ENCODE assay signal across 12 cellular contexts in the genomic region with DNA sequence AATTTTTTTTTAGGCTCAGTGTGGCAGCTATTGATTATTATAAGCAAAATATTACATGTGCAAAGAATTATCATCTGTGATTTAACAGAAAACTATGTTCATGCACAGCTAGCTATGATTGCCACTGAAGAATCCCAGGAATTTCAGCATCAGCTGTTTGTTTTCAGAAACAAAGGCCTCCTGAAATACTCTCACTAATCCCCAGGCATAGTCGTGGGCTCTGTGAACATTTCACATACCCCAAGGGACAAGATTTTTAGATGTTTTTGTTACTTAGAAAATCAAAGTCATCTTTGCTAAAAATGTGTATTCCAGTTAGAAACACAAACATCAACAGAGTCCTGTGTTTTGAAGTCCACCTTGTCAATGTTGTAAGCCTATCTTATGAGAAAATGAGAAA.
A peak's percentile ranks its signal among the peaks of the same experiment; 100 is the strongest.
DNase-seq lines count a peak whose midpoint lies in the region; ATAC-seq and TF ChIP-seq lines count a peak whose summit lies in the region.
"Had no signal": no experiment of that assay in that cellular context is flagged by ENCODE, and none has a peak within 500 bp of the region (broad histone marks: within the 10 kb centered on the region; RNA-seq: fewer than 3 reads in every experiment).

No MANE protein-coding gene starts in this region.

- peaks cover 0 to 13% (median 0%) of the 10 kb centered on the region in 4 donors for H3K4me1 ChIP-seq in tibial nerve

- H3K4me3 Mint-ChIP-seq in progenitor cell of endocrine pancreas (ENCODE audit: low read depth): no peak overlapping the region
- H3K4me3 Mint-ChIP-seq: activated CD4-positive, alpha-beta T cell treated with anti-CD3 and anti-CD28 coated beads, Interleukin-2, amount 10 ng/mL, durations not matched to agents 24 days and 14 days had no signal

- TF ChIP-seq CTCF in fibroblast of pulmonary artery (IDR thresholded peaks at IDR 0.05; ENCODE audit: low read length, missing control alignments) (no peak), progenitor cell of endocrine pancreas (IDR thresholded peaks at IDR 0.05; ENCODE audit: unreplicated experiment) (no peak), tibial nerve (IDR thresholded peaks at IDR 0.05) (no peak)

- H3K36me3 ChIP-seq in SK-N-MC (ENCODE audit: insufficient read depth, low read length) (peaks cover 18% of the 10 kb centered on the region), tibial nerve (no peaks in the 10 kb centered on the region)

- TF ChIP-seq EP300 in tibial nerve (IDR thresholded peaks at IDR 0.05): no peak

- no peak overlapping the region for H3K9ac ChIP-seq in SK-N-MC (ENCODE audit: insufficient read length)

- ATAC-seq in left colon (no peak), HG03108 (IDR thresholded peaks at IDR 0.05; ENCODE audit: unreplicated experiment) (no peak), HG02884 (IDR thresholded peaks at IDR 0.05; ENCODE audit: unreplicated experiment) (no peak)

- no peaks in the 10 kb centered on the region for H3K9me3 ChIP-seq in SK-N-MC (ENCODE audit: low read depth, low read length)
- H3K9me3 ChIP-seq in tibial nerve: no peaks in the 10 kb centered on the region
- H3K9me3 ChIP-seq: ascending aorta had no signal

- peak overlapping the region; percentile 16; the same call in 1 of the 2 replicates for H3K4me3 ChIP-seq in SK-N-MC
- no peak overlapping the region for H3K4me3 ChIP-seq in fibroblast of pulmonary artery (replicated peaks; ENCODE audit: low read depth, low read length)
- no peak overlapping the region for H3K4me3 ChIP-seq in tibial nerve
- H3K4me3 ChIP-seq: ascending aorta had no signal

- intact Hi-C loops in left colon (cut with DNase I, micrococcal nuclease): no loop called here

- peak overlapping the region; percentile 18 for H3K27ac Mint-ChIP-seq in progenitor cell of endocrine pancreas
- H3K27ac Mint-ChIP-seq: activated CD4-positive, alpha-beta T cell treated with anti-CD3 and anti-CD28 coated beads, Interleukin-2, amount 10 ng/mL, durations not matched to agents 24 days and 14 days had no signal

- H3K9me3 Mint-ChIP-seq in progenitor cell of endocrine pancreas (ENCODE audit: low read depth): no peaks in the 10 kb centered on the region
- H3K9me3 Mint-ChIP-seq: activated CD4-positive, alpha-beta T cell treated with anti-CD3 and anti-CD28 coated beads, Interleukin-2, amount 10 ng/mL, durations not matched to agents 24 days and 14 days had no signal

- no peak for TF ChIP-seq POLR2A in tibial nerve (IDR thresholded peaks at IDR 0.05)

- DNase-seq in GM03348 (ENCODE audit: low spot score) (peak; percentile 78), SK-N-MC (ENCODE audit: low read depth, low spot score) (no peak), fibroblast of pulmonary artery (ENCODE audit: low read depth) (peak; percentile 65), progenitor cell of endocrine pancreas (ENCODE audit: low spot score, unreplicated experiment) (no peak), left colon (no peak), tibial nerve (ENCODE audit: low spot score in 2 of 2) (no peak)
- DNase-seq: activated CD4-positive, alpha-beta T cell treated with anti-CD3 and anti-CD28 coated beads, Interleukin-2, amount 10 ng/mL, durations not matched to agents 24 days and 14 days; COR-L47; T-helper 1 cell had no signal

- peaks cover 46% of the 10 kb centered on the region for H3K36me3 Mint-ChIP-seq in progenitor cell of endocrine pancreas (ENCODE audit: insufficient read depth)

- no peaks in the 10 kb centered on the region for H3K27me3 ChIP-seq in tibial nerve
- H3K27me3 ChIP-seq: ascending aorta had no signal

- 12 to 16% methylated on average over 1 of the region's 1 CpG for WGBS in tibial nerve, 2 donors

- H3K27ac ChIP-seq in SK-N-MC: peak overlapping the region; percentile 65; the same call in 1 of the 2 replicates
- H3K27ac ChIP-seq in tibial nerve: peak overlapping the region in 1 of 4 donors; percentile 27

- no peaks in the 10 kb centered on the region for H3K27me3 Mint-ChIP-seq in progenitor cell of endocrine pancreas
- H3K27me3 Mint-ChIP-seq: activated CD4-positive, alpha-beta T cell treated with anti-CD3 and anti-CD28 coated beads, Interleukin-2, amount 10 ng/mL, durations not matched to agents 24 days and 14 days had no signal

- H3K4me1 Mint-ChIP-seq in progenitor cell of endocrine pancreas (ENCODE audit: low read depth): peaks cover 17% of the 10 kb centered on the region

Comparison
In these comparisons a context has a peak if more than half of its experiments do, and no peak if none do; other contexts are left out.
1. DNase-seq: peak in GM03348 (single experiment) and fibroblast of pulmonary artery (single experiment); none in SK-N-MC (single experiment), progenitor cell of endocrine pancreas (single experiment), left colon (0 of 2) and tibial nerve (0 of 2).